Comparison of ENCODE assay signal across 8 cellular contexts in the genomic region with DNA sequence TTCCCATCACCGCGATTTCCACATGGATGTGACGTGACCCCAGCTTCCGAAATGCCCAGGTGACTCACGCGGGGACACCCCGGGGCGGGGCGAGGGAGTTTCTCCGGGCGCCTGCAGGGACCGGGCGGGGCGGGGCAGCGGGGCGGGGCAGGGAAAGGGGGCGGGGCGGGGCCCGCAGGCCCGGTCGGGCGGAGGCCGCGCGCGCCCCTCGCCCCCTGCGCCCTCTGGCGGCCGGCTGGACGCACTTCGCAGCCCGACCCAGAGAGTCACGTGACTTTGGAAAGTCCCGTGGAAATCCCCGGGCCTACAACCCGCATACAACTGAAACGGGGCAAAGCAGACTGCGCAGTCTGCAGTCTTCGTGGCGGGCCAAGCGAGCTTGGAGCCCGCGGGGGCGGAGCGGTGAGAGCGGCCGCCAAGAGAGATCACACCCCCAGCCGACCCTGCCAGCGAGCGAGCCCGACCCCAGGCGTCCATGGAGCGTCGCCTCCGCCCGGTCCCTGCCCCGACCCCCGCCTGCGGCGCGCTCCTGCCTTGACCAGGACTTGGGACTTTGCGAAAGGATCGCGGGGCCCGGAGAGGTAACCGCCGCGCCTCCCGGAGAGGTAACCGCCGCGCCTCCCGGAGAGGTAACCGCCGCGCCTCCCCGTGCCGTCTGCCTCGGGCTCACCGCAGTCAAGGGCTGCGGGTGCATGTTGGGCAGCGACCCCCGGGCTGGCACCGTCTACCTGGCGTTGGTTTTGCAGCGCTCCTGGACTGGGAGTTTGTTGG. TPM values are rescaled to one million over a fixed set of nuclear protein-coding genes. Genes with fewer than 3 reads are reported as not detected.
A peak's percentile ranks its signal among the peaks of the same experiment; 100 is the strongest.
DNase-seq lines count a peak whose midpoint lies in the region; ATAC-seq, FAIRE-seq and TF ChIP-seq lines count a peak whose summit lies in the region.

A gene (plus strand): TSS at position 346 of the 771 bp plus-strand sequence. CDS start 3,969 bp downstream, outside the sequence.

- DNase-seq in GM19239 (ENCODE audit: insufficient read length, low spot score) (peak; percentile 73), NCI-H526 (lab: John Stamatoyannopoulos, UW) (peak; percentile 73 to 90), right lobe of liver (peak; percentile 95 to 96 (median 96))
- peak; percentile 94 for DNase-seq in activated CD4-positive, alpha-beta T cell treated with anti-CD3 and anti-CD28 coated beads, Interleukin-2, amount 50 U/mL, for 1 hour
- peak; percentile 96 for DNase-seq in stimulated activated CD4-positive, alpha-beta T cell treated with anti-CD3 and anti-CD28 coated beads, Interleukin-4, amount 100 ng/mL, for 24 hours

- ATAC-seq in HG03442 (IDR thresholded peaks at IDR 0.05; ENCODE audit: unreplicated experiment) (peak; percentile 64), right lobe of liver (peak; percentile 79 to 92 (median 90))

- peak within 1 kb of the TSS; percentile 96 for H3K27ac Mint-ChIP-seq in dendritic cell treated with granulocyte-macrophage colony-stimulating factor and Interleukin-4, amounts not matched to agents 40 ng/mL and 50 ng/mL, for 4 days

- H3K4me3 ChIP-seq in right lobe of liver, result peak within 1 kb of the TSS; percentile 71 to 87 (median 76)

- no peaks in the 10 kb centered on the region for H3K9me3 ChIP-seq in right lobe of liver

- no peaks in the 10 kb centered on the region for H3K36me3 ChIP-seq in right lobe of liver

- peak within 1 kb of the TSS; percentile 94 for H3K4me3 Mint-ChIP-seq in dendritic cell treated with granulocyte-macrophage colony-stimulating factor and Interleukin-4, amounts not matched to agents 40 ng/mL and 50 ng/mL, for 4 days

- H3K36me3 Mint-ChIP-seq in dendritic cell treated with granulocyte-macrophage colony-stimulating factor and Interleukin-4, amounts not matched to agents 40 ng/mL and 50 ng/mL, for 4 days (ENCODE audit: low read depth), result peaks cover 47% of the 10 kb centered on the region

- TF ChIP-seq POLR2A in right lobe of liver (IDR thresholded peaks at IDR 0.05), result peak; percentile 97

- H3K27ac ChIP-seq in C4-2B (peak within 1 kb of the TSS; percentile 59), right lobe of liver (peak within 1 kb of the TSS; percentile 93 to 97 (median 95))

- H3K27me3 Mint-ChIP-seq in dendritic cell treated with granulocyte-macrophage colony-stimulating factor and Interleukin-4, amounts not matched to agents 40 ng/mL and 50 ng/mL, for 4 days, result peaks cover 2% of the 10 kb centered on the region

- H3K27me3 ChIP-seq in right lobe of liver, result no peaks in the 10 kb centered on the region

- peaks cover 0 to 33% (median 7%) of the 10 kb centered on the region in 4 donors for H3K4me1 ChIP-seq in right lobe of liver

- H3K4me1 Mint-ChIP-seq in dendritic cell treated with granulocyte-macrophage colony-stimulating factor and Interleukin-4, amounts not matched to agents 40 ng/mL and 50 ng/mL, for 4 days (ENCODE audit: low read depth), result peaks cover 54% of the 10 kb centered on the region

- 0% methylated on average over 7 of the region's 87 CpGs for WGBS in right lobe of liver (ENCODE audit: insufficient coverage, low coverage, low lambda C conversion rate, missing lambda C conversion rate)

- intact Hi-C loops in dendritic cell treated with granulocyte-macrophage colony-stimulating factor and Interleukin-4, amounts not matched to agents 40 ng/mL and 50 ng/mL, for 4 days (cut with micrococcal nuclease), result loop anchor here (1.0 to 5.0 kb wide), 3 partner anchors 20 to 160 kb away; no protein-coding TSS in a partner anchor
- intact Hi-C loops in right lobe of liver (cut with DNase I), result loop anchor here (5.0 to 10.0 kb wide), 2 partner anchors 142 to 160 kb away; no protein-coding TSS in a partner anchor

- FAIRE-seq in GM19239 (lab: Jason Lieb, UNC), result peak; percentile 81

- H3K9me3 Mint-ChIP-seq in dendritic cell treated with granulocyte-macrophage colony-stimulating factor and Interleukin-4, amounts not matched to agents 40 ng/mL and 50 ng/mL, for 4 days, result no peaks in the 10 kb centered on the region

- peak; percentile 93 for TF ChIP-seq CTCF in C4-2B (conservative IDR thresholded peaks at IDR 0.05)
- TF ChIP-seq CTCF in right lobe of liver (IDR thresholded peaks at IDR 0.05), result peak; percentile 75 to 98 (median 85)

RNA-seq across cellular contexts. Expression of the gene that starts here (rescaled TPM):
- 10 to 100 TPM in 5 of 6 experiments, 1 to 10 TPM in 1; 8.3 to 38.1 (median 13.6) TPM for total RNA-seq in right lobe of liver

Comparison
In these comparisons a context has a peak if more than half of its experiments do, and no peak if none do; other contexts are left out.
1. Peak in every context shown above with its lines: DNase-seq, ATAC-seq, H3K4me3 ChIP-seq and H3K27ac ChIP-seq.